Comparison of ENCODE assay signal across 27 cellular contexts in the genomic region with DNA sequence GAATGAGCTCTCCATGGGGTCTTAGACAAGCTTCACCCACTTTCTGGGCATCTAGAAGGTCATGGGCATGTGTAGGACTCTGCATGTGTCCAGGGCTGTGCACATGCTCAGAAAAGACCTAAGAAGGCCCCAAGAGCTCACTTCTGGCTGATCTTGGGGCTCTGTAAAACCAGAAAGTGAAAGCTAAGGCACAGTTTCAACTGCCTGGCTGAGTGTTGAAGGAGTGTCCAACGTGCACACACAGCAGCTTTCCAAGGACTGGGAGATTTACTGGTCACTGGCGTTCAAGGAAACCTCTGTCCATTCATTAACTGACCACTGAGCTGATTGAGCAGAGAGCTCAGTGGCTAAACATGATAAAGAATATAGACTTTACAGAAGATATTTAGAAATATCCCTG.
DNase-seq lines count a peak whose midpoint lies in the region; ATAC-seq, FAIRE-seq and TF ChIP-seq lines count a peak whose summit lies in the region.
"Had no signal": no experiment of that assay in that cellular context is flagged by ENCODE, and none has a peak within 500 bp of the region (broad histone marks: within the 10 kb centered on the region; RNA-seq: fewer than 3 reads in every experiment).

No MANE protein-coding gene starts in this region.

- no peak overlapping the region for H2AFZ ChIP-seq in GM23248
- H2AFZ ChIP-seq: hepatocyte had no signal

- in situ Hi-C loops in GM23248 (cut with MboI) = no loop called here

- H3K27me3 Mint-ChIP-seq in natural killer cell treated with Interleukin-12 subunit alpha and Interleukin-12 subunit beta and Interleukin-15 and Interleukin-18, amount 100 ng/mL, for 72 hours = no peaks in the 10 kb centered on the region
- H3K27me3 Mint-ChIP-seq: central memory CD8-positive, alpha-beta T cell had no signal

- H3K9me3 ChIP-seq in A673 (ENCODE audit: low read depth, low read length, poor library complexity, severe bottlenecking) = no peaks in the 10 kb centered on the region
- no peaks in the 10 kb centered on the region for H3K9me3 ChIP-seq in GM23248 (ENCODE audit: low read depth)
- H3K9me3 ChIP-seq: BLaER1 treated with 17β-estradiol and CSF1 and Interleukin-3, amounts not matched to agents 10 nM and 100 nM; upper lobe of right lung had no signal

- H3K4me1 ChIP-seq in A673 (ENCODE audit: insufficient read depth, low read length, poor library complexity, severe bottlenecking) (peaks cover 34% of the 10 kb centered on the region), GM23248 (ENCODE audit: insufficient read depth) (no peaks in the 10 kb centered on the region)
- H3K4me1 ChIP-seq: foreskin keratinocyte, upper lobe of right lung had no signal

- H3K27me3 ChIP-seq in A673 (replicated peaks; ENCODE audit: insufficient read depth, low read depth, low read length, poor library complexity) (no peaks in the 10 kb centered on the region), GM23248 (replicated peaks; ENCODE audit: insufficient read depth) (no peaks in the 10 kb centered on the region)
- H3K27me3 ChIP-seq: hepatocyte, upper lobe of right lung had no signal

- H3K27ac ChIP-seq in A673 (ENCODE audit: low read depth, low read length, poor library complexity, severe bottlenecking) (peak overlapping the region; percentile 9), GM23248 (no peak overlapping the region)
- H3K27ac ChIP-seq: BLaER1 treated with 17β-estradiol and CSF1 and Interleukin-3, amounts not matched to agents 10 nM and 100 nM; foreskin keratinocyte; hepatocyte; upper lobe of right lung had no signal

- ATAC-seq in natural killer cell treated with Interleukin-12 subunit alpha and Interleukin-12 subunit beta and Interleukin-15 and Interleukin-18, amount 100 ng/mL, for 72 hours = no peak
- ATAC-seq in HG02938 (IDR thresholded peaks at IDR 0.05; ENCODE audit: unreplicated experiment) (no peak), GM21825 (IDR thresholded peaks at IDR 0.05; ENCODE audit: unreplicated experiment) (no peak)
- ATAC-seq: activated CD8-positive, alpha-beta T cell treated with anti-CD3 and anti-CD28 coated beads, Interleukin-2, amount 10 ng/mL, durations not matched to agents 7 days and 5 days; activated naive CD4-positive, alpha-beta T cell treated with anti-CD3 and anti-CD28 coated beads, Interleukin-2, amount 50 U/mL, for 72 hours; foreskin keratinocyte; upper lobe of right lung had no signal

- no peaks in the 10 kb centered on the region for H3K79me2 ChIP-seq in GM23248 (ENCODE audit: insufficient read depth)
- H3K79me2 ChIP-seq: hepatocyte had no signal

- no peak overlapping the region for H3K4me2 ChIP-seq in GM23248 (ENCODE audit: unreplicated experiment)
- H3K4me2 ChIP-seq: BLaER1 treated with 17β-estradiol and CSF1 and Interleukin-3, amounts not matched to agents 10 nM and 100 nM; hepatocyte had no signal

- no peaks in the 10 kb centered on the region for H3K36me3 Mint-ChIP-seq in natural killer cell treated with Interleukin-12 subunit alpha and Interleukin-12 subunit beta and Interleukin-15 and Interleukin-18, amount 100 ng/mL, for 72 hours
- H3K36me3 Mint-ChIP-seq: activated naive CD4-positive, alpha-beta T cell treated with anti-CD3 and anti-CD28 coated beads, Interleukin-2, amount 50 U/mL, for 72 hours had no signal

- H3F3A ChIP-seq in GM23248 (ENCODE audit: insufficient read depth) = no peaks in the 10 kb centered on the region

- H3K9ac ChIP-seq in GM23248 = no peak overlapping the region
- H3K9ac ChIP-seq: BLaER1 treated with 17β-estradiol and CSF1 and Interleukin-3, amounts not matched to agents 10 nM and 100 nM had no signal

- peak; percentile 87 for FAIRE-seq in GM19239 (lab: Jason Lieb, UNC)
- FAIRE-seq: astrocyte, endothelial cell of umbilical vein had no signal

- no TSS peak for BruUV-seq in A673 (replicated peaks; lab: Mats Ljungman, UMichigan)

- TF ChIP-seq CTCF in A673 (conservative IDR thresholded peaks at IDR 0.05; ENCODE audit: low read depth, low read length) = no peak

- intact Hi-C loops in A673 (cut with micrococcal nuclease; ENCODE audit: unreplicated experiment) = no loop called here

- CTCF ChIA-PET in A673 (lab: Charles Lee) = no interaction called here

- H4K20me1 ChIP-seq in GM23248 (ENCODE audit: insufficient read depth) = no peaks in the 10 kb centered on the region
- H4K20me1 ChIP-seq: BLaER1 treated with 17β-estradiol and CSF1 and Interleukin-3, amounts not matched to agents 10 nM and 100 nM had no signal

- H3K36me3 ChIP-seq in A673 (ENCODE audit: insufficient read depth, low read length, poor library complexity, severe bottlenecking) (no peaks in the 10 kb centered on the region), GM23248 (ENCODE audit: low read depth) (no peaks in the 10 kb centered on the region)
- H3K36me3 ChIP-seq: BLaER1 treated with 17β-estradiol and CSF1 and Interleukin-3, amounts not matched to agents 10 nM and 100 nM; upper lobe of right lung had no signal

- H3K9me2 ChIP-seq in GM23248 (ENCODE audit: insufficient read depth) = no peaks in the 10 kb centered on the region

- DNase-seq in A673 (ENCODE audit: low spot score) (no peak), GM19239 (ENCODE audit: insufficient read length, low spot score) (no peak), fibroblast of peridontal ligament (ENCODE audit: extremely low read depth) (peak; percentile 13), GM23248 (no peak), H4 (ENCODE audit: low spot score) (no peak)
- no peak for DNase-seq in natural killer cell treated with Interleukin-12 subunit alpha and Interleukin-12 subunit beta and Interleukin-15 and Interleukin-18, amount 100 ng/mL, for 72 hours (ENCODE audit: low spot score)
- DNase-seq: activated CD4-positive, CD25-positive, alpha-beta regulatory T cell; activated CD8-positive, alpha-beta T cell treated with anti-CD3 and anti-CD28 coated beads, Interleukin-2, amount 10 ng/mL, durations not matched to agents 7 days and 5 days; activated T-cell treated with anti-CD3 and anti-CD28 coated beads, Interleukin-2, amount 50 U/mL, for 48 hours; Calu3; foreskin keratinocyte; Karpas-422; NCI-H187; NCI-H2227 treated with DMSO at 0.1 percent for 48 hours; NCI-H748 treated with DMSO at 0.1 percent for 48 hours; stimulated activated CD4-positive, alpha-beta T cell treated with anti-CD3 and anti-CD28 coated beads, Interleukin-15, amount 100 ng/mL, for 24 hours; stimulated activated CD8-positive, alpha-beta memory T cell treated with anti-CD3 and anti-CD28 coated beads, Interleukin-4, amount 100 ng/mL, for 48 hours; upper lobe of right lung had no signal

- peak overlapping the region in 1 of 2 donors; percentile 5 for H3K27ac Mint-ChIP-seq in natural killer cell treated with Interleukin-12 subunit alpha and Interleukin-12 subunit beta and Interleukin-15 and Interleukin-18, amount 100 ng/mL, for 72 hours
- H3K27ac Mint-ChIP-seq: activated CD8-positive, alpha-beta T cell treated with anti-CD3 and anti-CD28 coated beads, Interleukin-2, amount 10 ng/mL, durations not matched to agents 7 days and 5 days; activated naive CD4-positive, alpha-beta T cell treated with anti-CD3 and anti-CD28 coated beads, Interleukin-2, amount 50 U/mL, for 72 hours had no signal

- peak overlapping the region; percentile 6 for H3K4me3 Mint-ChIP-seq in natural killer cell treated with Interleukin-12 subunit alpha and Interleukin-12 subunit beta and Interleukin-15 and Interleukin-18, amount 100 ng/mL, for 72 hours
- H3K4me3 Mint-ChIP-seq: activated CD8-positive, alpha-beta T cell treated with anti-CD3 and anti-CD28 coated beads, Interleukin-2, amount 10 ng/mL, durations not matched to agents 7 days and 5 days; central memory CD8-positive, alpha-beta T cell had no signal

- H3K4me1 Mint-ChIP-seq in natural killer cell treated with Interleukin-12 subunit alpha and Interleukin-12 subunit beta and Interleukin-15 and Interleukin-18, amount 100 ng/mL, for 72 hours (ENCODE audit: low read depth in 2 of 2) = peaks cover 30 to 34% of the 10 kb centered on the region in 2 donors

- 10 to 11% methylated on average over 2 of the region's 2 CpGs for WGBS in GM23248 (ENCODE audit: low coverage in 1 of 2, low lambda C conversion rate in 2 of 2, missing lambda C conversion rate in 2 of 2), 2 experiments

- no peaks in the 10 kb centered on the region for H3K9me3 Mint-ChIP-seq in natural killer cell treated with Interleukin-12 subunit alpha and Interleukin-12 subunit beta and Interleukin-15 and Interleukin-18, amount 100 ng/mL, for 72 hours
- H3K9me3 Mint-ChIP-seq: activated naive CD4-positive, alpha-beta T cell treated with anti-CD3 and anti-CD28 coated beads, Interleukin-2, amount 50 U/mL, for 72 hours; central memory CD8-positive, alpha-beta T cell had no signal

- H3K4me3 ChIP-seq in A673 (ENCODE audit: low read depth, low read length, poor library complexity, severe bottlenecking) = no peak overlapping the region
- no peak overlapping the region for H3K4me3 ChIP-seq in GM23248
- H3K4me3 ChIP-seq: BLaER1 treated with 17β-estradiol and CSF1 and Interleukin-3, amounts not matched to agents 10 nM and 100 nM; hepatocyte; lung; upper lobe of right lung had no signal

- POLR2A ChIA-PET in A673 (lab: Charles Lee; ENCODE audit: low non-redundant PET) = no interaction called here
